30 cellular contexts compared by ENCODE assay signal in the genomic region with DNA sequence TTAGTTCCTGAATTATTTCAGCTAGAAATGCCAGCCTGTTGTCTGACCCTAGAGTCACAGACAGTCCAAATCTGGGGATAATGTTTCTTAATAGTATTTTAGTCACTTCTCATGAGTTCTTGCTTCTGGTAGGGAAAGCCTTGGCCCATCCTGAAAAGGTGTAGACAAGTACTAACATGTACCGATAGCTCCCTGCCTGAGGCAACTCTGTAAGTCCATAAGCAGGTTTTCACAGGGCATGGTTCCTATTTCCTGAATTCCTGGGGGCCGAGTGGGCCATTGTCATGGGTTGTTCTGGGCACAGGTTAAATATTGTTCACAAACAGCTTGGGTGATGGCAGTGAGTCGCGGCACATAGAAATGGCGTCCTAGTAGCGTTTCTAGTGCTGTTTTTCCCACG.
"Had no signal": no experiment of that assay in that cellular context is flagged by ENCODE, and none has a peak within 500 bp of the region (broad histone marks: within the 10 kb centered on the region; RNA-seq: fewer than 3 reads in every experiment).

No MANE protein-coding gene starts in this region.

- H3K9me3 ChIP-seq: gastrocnemius medialis had no signal

- H3K4me1 Mint-ChIP-seq: activated T-helper 17 cell treated with anti-CD3 and anti-CD28 coated beads, Interleukin-2, amount 50 U/mL, for 72 hours had no signal

- H3K4me3 ChIP-seq: gastrocnemius medialis, heart left ventricle had no signal

- H3K27me3 Mint-ChIP-seq: activated B cell treated with CpG ODN at 0.5 μM for 24 hours; activated CD8-positive, alpha-beta T cell treated with anti-CD3 and anti-CD28 coated beads for 36 hours; activated naive CD8-positive, alpha-beta T cell; activated T-helper 17 cell treated with anti-CD3 and anti-CD28 coated beads, Interleukin-2, amount 50 U/mL, for 72 hours; T-cell had no signal

- H3K27ac ChIP-seq: brain microvascular endothelial cell, gastrocnemius medialis, heart left ventricle, WERI-Rb-1 had no signal

- H3K27ac Mint-ChIP-seq: activated B cell treated with CpG ODN at 0.5 μM for 24 hours; activated CD8-positive, alpha-beta T cell treated with anti-CD3 and anti-CD28 coated beads for 36 hours; activated naive CD8-positive, alpha-beta T cell; activated T-helper 17 cell treated with anti-CD3 and anti-CD28 coated beads, Interleukin-2, amount 50 U/mL, for 72 hours; T-cell; T-helper 1 cell treated with Interleukin-12 subunit alpha and Interleukin-12 subunit beta and Interleukin-4 antibody, amounts not matched to agents 30 μg/mL and 1 μg/mL, for 36 hours had no signal

- DNase-seq: activated B cell treated with CpG ODN at 0.5 μM for 24 hours; activated CD4-positive, alpha-beta T cell treated with anti-CD3 and anti-CD28 coated beads for 48 hours; activated CD4-positive, alpha-beta T cell treated with anti-CD3 and anti-CD28 coated beads, Interleukin-2, amount 50 U/mL, for 1 hour; activated CD4-positive, alpha-beta T cell treated with anti-CD3 and anti-CD28 coated beads, Interleukin-2, amount 50 U/mL, for 48 hours; activated CD8-positive, alpha-beta memory T cell treated with anti-CD3 and anti-CD28 coated beads for 24 hours; activated CD8-positive, alpha-beta T cell treated with anti-CD3 and anti-CD28 coated beads for 36 hours; activated effector memory CD4-positive, alpha-beta T cell treated with Interleukin-2 at 50 U/mL for 16 hours; activated gamma-delta T cell treated with Interleukin-2 at 50 U/mL for 16 hours; activated naive CD4-positive, alpha-beta T cell treated with anti-CD3 and anti-CD28 coated beads, Interleukin-2, amount 50 U/mL, for 16 hours; activated naive CD4-positive, alpha-beta T cell treated with Interleukin-2 at 50 U/mL for 16 hours; activated T-cell treated with anti-CD3 and anti-CD28 coated beads, Interleukin-2, amount 50 U/mL, for 4 hours; amniotic stem cell; anterior cingulate cortex; brain microvascular endothelial cell; caudate nucleus; cortex of kidney; dermis blood vessel endothelial cell; effector CD8-positive, alpha-beta T cell; foreskin fibroblast; gastrocnemius medialis; glutamatergic neuron; heart left ventricle; SW 1271; T-cell; T-helper 9 cell; WERI-Rb-1 had no signal

- ATAC-seq: activated CD4-positive, CD25-positive, alpha-beta regulatory T cell treated with anti-CD3 and anti-CD28 coated beads, Interleukin-2, amount 50 U/mL, for 24 hours; activated CD8-positive, alpha-beta T cell treated with anti-CD3 and anti-CD28 coated beads for 36 hours; activated T-cell treated with anti-CD3 and anti-CD28 coated beads, Interleukin-2, amount 50 U/mL, for 4 hours; activated T-helper 17 cell treated with anti-CD3 and anti-CD28 coated beads, Interleukin-2, amount 50 U/mL, for 72 hours; gastrocnemius medialis; heart left ventricle; T-cell had no signal

- H3K4me3 Mint-ChIP-seq: activated B cell treated with CpG ODN at 0.5 μM for 24 hours; activated CD8-positive, alpha-beta T cell treated with anti-CD3 and anti-CD28 coated beads for 36 hours; activated naive CD8-positive, alpha-beta T cell; activated T-cell treated with anti-CD3 and anti-CD28 coated beads, Interleukin-2, amount 50 U/mL, for 4 hours; activated T-helper 17 cell treated with anti-CD3 and anti-CD28 coated beads, Interleukin-2, amount 50 U/mL, for 72 hours; T-cell; T-helper 1 cell treated with Interleukin-12 subunit alpha and Interleukin-12 subunit beta and Interleukin-4 antibody, amounts not matched to agents 30 μg/mL and 1 μg/mL, for 36 hours had no signal

- H3K27me3 ChIP-seq: brain microvascular endothelial cell, gastrocnemius medialis, heart left ventricle had no signal
